11 cellular contexts compared by ENCODE assay signal in genomic region chr10:100167521-100168312, GRCh38. TPM values are rescaled to one million over a fixed set of nuclear protein-coding genes. Genes with fewer than 3 reads are reported as not detected.
DNase-seq lines count a peak whose midpoint lies in the region; ATAC-seq and TF ChIP-seq lines count a peak whose summit lies in the region.
"Had no signal": no experiment of that assay in that cellular context is flagged by ENCODE, and none has a peak within 500 bp of the region (broad histone marks: within the 10 kb centered on the region; RNA-seq: fewer than 3 reads in every experiment).

No MANE protein-coding gene starts in this region.

- peaks cover 28% of the 10 kb centered on the region for H3K36me3 Mint-ChIP-seq in CD4-positive, CD25-positive, alpha-beta regulatory T cell
- peaks cover 18% of the 10 kb centered on the region for H3K36me3 Mint-ChIP-seq in natural killer cell treated with Interleukin-12 subunit alpha and Interleukin-12 subunit beta and Interleukin-15 and Interleukin-18, amount 100 ng/mL, for 72 hours

- intact Hi-C loops in colonic mucosa (cut with DNase I), result no loop called here

- peak overlapping the region; percentile 32 for H3K4me2 ChIP-seq in MM.1S (ENCODE audit: low read depth, low read length)

- no peak for ATAC-seq in CD4-positive, CD25-positive, alpha-beta regulatory T cell (ENCODE audit: low read depth in 2 of 2)
- ATAC-seq in natural killer cell treated with Interleukin-12 subunit alpha and Interleukin-12 subunit beta and Interleukin-15 and Interleukin-18, amount 100 ng/mL, for 72 hours, result peak in 1 of 2 donors; percentile 32
- ATAC-seq in GM19463 (IDR thresholded peaks at IDR 0.05; ENCODE audit: unreplicated experiment), result no peak

- no peaks in the 10 kb centered on the region for H3K9me2 ChIP-seq in MM.1S (replicated peaks; ENCODE audit: insufficient read depth, low read length)

- H3K79me2 ChIP-seq in MM.1S (ENCODE audit: low read length), result peaks cover 41% of the 10 kb centered on the region

- no peak overlapping the region for H2AFZ ChIP-seq in MM.1S (ENCODE audit: low read length)

- peak overlapping the region; percentile 82 for H3K4me3 ChIP-seq in CD4-positive, CD25-positive, alpha-beta regulatory T cell (ENCODE audit: low read depth, low read length)
- H3K4me3 ChIP-seq in MM.1S (ENCODE audit: low read length), result peak overlapping the region; percentile 14; the same call in 1 of the 2 replicates
- H3K4me3 ChIP-seq in colonic mucosa, result no peak overlapping the region
- H3K4me3 ChIP-seq: cardiac muscle cell, suprapubic skin had no signal

- TF ChIP-seq CTCF in MM.1S (IDR thresholded peaks at IDR 0.05; ENCODE audit: low read length) (no peak), colonic mucosa (IDR thresholded peaks at IDR 0.05) (no peak)

- H3K27ac ChIP-seq in CD4-positive, CD25-positive, alpha-beta regulatory T cell (ENCODE audit: insufficient read depth, low read length, poor library complexity, severe bottlenecking), result peak overlapping the region; percentile 63
- H3K27ac ChIP-seq in MM.1S (ENCODE audit: low read length) (0 out of 2 replicates have a peak overlapping the region, but pooled peaks have one; percentile 4), colonic mucosa (peak overlapping the region; percentile 65)
- H3K27ac ChIP-seq: cardiac muscle cell, suprapubic skin had no signal

- peak overlapping the region; percentile 73 to 95 (median 74) for H3K27ac Mint-ChIP-seq in CD4-positive, CD25-positive, alpha-beta regulatory T cell
- peak overlapping the region; percentile 78 to 91 for H3K27ac Mint-ChIP-seq in natural killer cell treated with Interleukin-12 subunit alpha and Interleukin-12 subunit beta and Interleukin-15 and Interleukin-18, amount 100 ng/mL, for 72 hours

- no peaks in the 10 kb centered on the region for H3F3A ChIP-seq in MM.1S (ENCODE audit: insufficient read depth, low read length)

- H3K27me3 ChIP-seq in CD4-positive, CD25-positive, alpha-beta regulatory T cell (ENCODE audit: control insufficient read depth, insufficient read depth, low read length), result no peaks in the 10 kb centered on the region
- no peaks in the 10 kb centered on the region for H3K27me3 ChIP-seq in MM.1S (replicated peaks; ENCODE audit: insufficient read depth, low read length)
- no peaks in the 10 kb centered on the region for H3K27me3 ChIP-seq in colonic mucosa
- H3K27me3 ChIP-seq: cardiac muscle cell, suprapubic skin had no signal

- H3K9ac ChIP-seq in MM.1S (ENCODE audit: low read length), result no peak overlapping the region; the same call in 1 of the 2 replicates
- peak overlapping the region in 1 of 2 donors; percentile 2 for H3K9ac ChIP-seq in colonic mucosa (ENCODE audit: low read depth in 2 of 2, low read length in 2 of 2)

- H3K36me3 ChIP-seq in CD4-positive, CD25-positive, alpha-beta regulatory T cell (ENCODE audit: control insufficient read depth, insufficient read depth, low read length), result peaks cover 20% of the 10 kb centered on the region
- H3K36me3 ChIP-seq in MM.1S (replicated peaks; ENCODE audit: insufficient read depth, low read length) (no peaks in the 10 kb centered on the region), colonic mucosa (no peaks in the 10 kb centered on the region)

- peaks cover 0 to 3% (median 0%) of the 10 kb centered on the region in 7 donors for H3K9me3 Mint-ChIP-seq in CD4-positive, CD25-positive, alpha-beta regulatory T cell
- H3K9me3 Mint-ChIP-seq in natural killer cell treated with Interleukin-12 subunit alpha and Interleukin-12 subunit beta and Interleukin-15 and Interleukin-18, amount 100 ng/mL, for 72 hours, result no peaks in the 10 kb centered on the region

- H3K4me3 Mint-ChIP-seq in CD4-positive, CD25-positive, alpha-beta regulatory T cell, result peak overlapping the region; percentile 14 to 95 (median 66)
- H3K4me3 Mint-ChIP-seq in natural killer cell treated with Interleukin-12 subunit alpha and Interleukin-12 subunit beta and Interleukin-15 and Interleukin-18, amount 100 ng/mL, for 72 hours, result peak overlapping the region; percentile 83

- H3K4me1 ChIP-seq in CD4-positive, CD25-positive, alpha-beta regulatory T cell (ENCODE audit: control insufficient read depth, insufficient read depth, low read length, poor library complexity, severe bottlenecking), result peaks cover 19% of the 10 kb centered on the region
- H3K4me1 ChIP-seq in MM.1S (ENCODE audit: low read length), result no peaks in the 10 kb centered on the region
- peaks cover 7% of the 10 kb centered on the region for H3K4me1 ChIP-seq in colonic mucosa
- H3K4me1 ChIP-seq: suprapubic skin had no signal

- H3K9me3 ChIP-seq in CD4-positive, CD25-positive, alpha-beta regulatory T cell (ENCODE audit: control insufficient read depth in 2 of 2, low read length in 2 of 2), result no peaks in the 10 kb centered on the region
- H3K9me3 ChIP-seq in MM.1S (replicated peaks; ENCODE audit: insufficient read depth, low read length) (no peaks in the 10 kb centered on the region), colonic mucosa (no peaks in the 10 kb centered on the region)
- H3K9me3 ChIP-seq: suprapubic skin had no signal

- peaks cover 32 to 49% (median 43%) of the 10 kb centered on the region in 4 donors for H3K4me1 Mint-ChIP-seq in CD4-positive, CD25-positive, alpha-beta regulatory T cell
- peaks cover 24 to 28% of the 10 kb centered on the region in 2 donors for H3K4me1 Mint-ChIP-seq in natural killer cell treated with Interleukin-12 subunit alpha and Interleukin-12 subunit beta and Interleukin-15 and Interleukin-18, amount 100 ng/mL, for 72 hours (ENCODE audit: low read depth in 2 of 2)

- no peaks in the 10 kb centered on the region for H3K27me3 Mint-ChIP-seq in CD4-positive, CD25-positive, alpha-beta regulatory T cell
- H3K27me3 Mint-ChIP-seq in natural killer cell treated with Interleukin-12 subunit alpha and Interleukin-12 subunit beta and Interleukin-15 and Interleukin-18, amount 100 ng/mL, for 72 hours, result no peaks in the 10 kb centered on the region

- H4K20me1 ChIP-seq in MM.1S (ENCODE audit: insufficient read depth, low read length), result no peaks in the 10 kb centered on the region

- DNase-seq in CD4-positive, CD25-positive, alpha-beta regulatory T cell, result peak in 1 of 3 donors; percentile 47
- DNase-seq in MM.1S, result peak; percentile 30
- no peak for DNase-seq in colonic mucosa
- DNase-seq in natural killer cell treated with Interleukin-12 subunit alpha and Interleukin-12 subunit beta and Interleukin-15 and Interleukin-18, amount 100 ng/mL, for 72 hours (ENCODE audit: low spot score), result no peak
- DNase-seq in stimulated activated CD8-positive, alpha-beta memory T cell treated with anti-CD3 and anti-CD28 coated beads, Interleukin-4, amount 100 ng/mL, for 48 hours, result no peak
- DNase-seq in pons (ENCODE audit: low spot score), result no peak
- no peak for DNase-seq in dedifferentiated amniotic fluid mesenchymal stem cell (ENCODE audit: extremely low spot score)
- DNase-seq: NCI-H2171 had no signal

RNA-seq across cellular contexts. Expression of gene ERLIN1, which starts 18.1 kb away (rescaled TPM):
- total RNA-seq in CD4-positive, CD25-positive, alpha-beta regulatory T cell, result 6.2 TPM
- 10 to 100 TPM in 3 of 4 donors, 1 to 10 TPM in 1; 5.4 to 14.4 (median 10.7) TPM for polyA plus RNA-seq in CD4-positive, CD25-positive, alpha-beta regulatory T cell
- total RNA-seq in colonic mucosa, result 10 to 100 TPM; 50.0 to 58.4 TPM
- 10 to 100 TPM; 21.2 to 22.8 TPM for total RNA-seq in natural killer cell treated with Interleukin-12 subunit alpha and Interleukin-12 subunit beta and Interleukin-15 and Interleukin-18, amount 100 ng/mL, for 72 hours

Comparison
In these comparisons a context has a peak if more than half of its experiments do, and no peak if none do; other contexts are left out.
1. H3K27ac ChIP-seq: peak in every context shown above with its lines; median percentile 65 in colonic mucosa; 63 in CD4-positive, CD25-positive, alpha-beta regulatory T cell; 4 in MM.1S.